Comparison of ENCODE assay signal across 8 cellular contexts in the genomic region with DNA sequence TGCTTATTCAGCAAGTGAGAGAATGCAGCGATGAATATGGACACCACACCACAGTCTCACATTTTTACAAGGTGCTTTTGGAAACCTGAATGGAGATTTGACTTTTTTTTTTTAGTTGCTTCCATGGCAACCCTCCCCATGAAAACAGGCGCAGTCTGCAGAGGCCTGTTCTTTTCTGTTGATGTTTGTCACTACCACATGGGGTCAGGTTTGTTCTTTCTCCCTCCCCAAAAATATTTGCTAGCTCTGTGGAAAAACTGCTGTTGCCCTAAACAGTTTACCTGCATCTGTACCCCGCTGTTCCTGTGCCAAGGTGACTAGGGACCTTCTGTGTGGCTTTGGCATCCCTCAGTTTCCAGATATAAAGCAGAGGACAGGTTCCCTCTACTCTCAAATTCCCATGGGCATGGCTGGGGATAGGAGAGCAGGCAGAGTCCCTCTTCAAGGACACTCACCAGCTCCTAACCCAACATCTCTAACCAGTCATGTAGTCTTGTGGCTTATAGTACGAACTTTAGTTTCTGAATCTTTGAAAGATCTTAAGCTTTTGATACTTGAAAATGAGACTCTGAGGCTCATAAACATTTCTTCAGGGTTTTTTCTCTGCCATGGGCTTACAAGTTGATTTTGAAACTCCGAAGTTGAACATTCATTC. TPM values are rescaled to one million over a fixed set of nuclear protein-coding genes. Genes with fewer than 3 reads are reported as not detected.
DNase-seq lines count a peak whose midpoint lies in the region; ATAC-seq and TF ChIP-seq lines count a peak whose summit lies in the region.

No MANE protein-coding gene starts in this region.

- H3K9me3 ChIP-seq in WERI-Rb-1 (ENCODE audit: severe bottlenecking): no peaks in the 10 kb centered on the region

- no peaks in the 10 kb centered on the region for H3K27me3 ChIP-seq in WERI-Rb-1 (ENCODE audit: insufficient read depth, low read depth, severe bottlenecking)

- peak; percentile 20 for DNase-seq in activated CD8-positive, alpha-beta memory T cell treated with anti-CD3 and anti-CD28 coated beads, Interleukin-2, amount 50 U/mL, for 4 hours
- no peak for DNase-seq in activated CD8-positive, alpha-beta memory T cell treated with anti-CD3 and anti-CD28 coated beads, Interleukin-2, amount 50 U/mL, for 48 hours
- DNase-seq in stimulated activated naive B cell treated with anti-CD40 and anti-IgM and Interleukin-4, amounts not matched to agents 10 μg/mL and 1 μg/mL and 100 μg/mL, for 72 hours: no peak
- DNase-seq in WERI-Rb-1: no peak
- DNase-seq in epidermal melanocyte (ENCODE audit: insufficient read length, low spot score): no peak
- DNase-seq in NCI-H526 treated with DMSO at 0.1 percent for 48 hours (lab: John Stamatoyannopoulos, UW): no peak

- H3K4me3 ChIP-seq in WERI-Rb-1 (ENCODE audit: low read depth, low read length): no peak overlapping the region

- H3K27ac Mint-ChIP-seq in brain: peak overlapping the region in 1 of 5 experiments; percentile 30
- no peak overlapping the region for H3K27ac Mint-ChIP-seq in stimulated activated naive B cell treated with anti-CD40 and anti-IgM and Interleukin-4, amounts not matched to agents 10 μg/mL and 1 μg/mL and 100 μg/mL, for 72 hours

- no peaks in the 10 kb centered on the region for H3K9me3 Mint-ChIP-seq in brain
- no peaks in the 10 kb centered on the region for H3K9me3 Mint-ChIP-seq in stimulated activated naive B cell treated with anti-CD40 and anti-IgM and Interleukin-4, amounts not matched to agents 10 μg/mL and 1 μg/mL and 100 μg/mL, for 72 hours

- no peaks in the 10 kb centered on the region for H3K36me3 ChIP-seq in WERI-Rb-1

- no peaks in the 10 kb centered on the region for H3K27me3 Mint-ChIP-seq in brain
- no peaks in the 10 kb centered on the region for H3K27me3 Mint-ChIP-seq in stimulated activated naive B cell treated with anti-CD40 and anti-IgM and Interleukin-4, amounts not matched to agents 10 μg/mL and 1 μg/mL and 100 μg/mL, for 72 hours

- no peak overlapping the region for H3K4me3 Mint-ChIP-seq in brain
- no peak overlapping the region for H3K4me3 Mint-ChIP-seq in stimulated activated naive B cell treated with anti-CD40 and anti-IgM and Interleukin-4, amounts not matched to agents 10 μg/mL and 1 μg/mL and 100 μg/mL, for 72 hours

- peaks cover 45% of the 10 kb centered on the region for H3K4me1 Mint-ChIP-seq in brain
- peaks cover 15 to 29% of the 10 kb centered on the region in 2 donors for H3K4me1 Mint-ChIP-seq in stimulated activated naive B cell treated with anti-CD40 and anti-IgM and Interleukin-4, amounts not matched to agents 10 μg/mL and 1 μg/mL and 100 μg/mL, for 72 hours

- ATAC-seq in HG03159 (IDR thresholded peaks at IDR 0.05; ENCODE audit: unreplicated experiment): peak; percentile 48
- peak; percentile 56 to 61 for ATAC-seq in stimulated activated naive B cell treated with anti-CD40 and anti-IgM and Interleukin-4, amounts not matched to agents 10 μg/mL and 1 μg/mL and 100 μg/mL, for 72 hours (replicated peaks)

- no peaks in the 10 kb centered on the region for H3K36me3 Mint-ChIP-seq in brain
- H3K36me3 Mint-ChIP-seq in stimulated activated naive B cell treated with anti-CD40 and anti-IgM and Interleukin-4, amounts not matched to agents 10 μg/mL and 1 μg/mL and 100 μg/mL, for 72 hours: no peaks in the 10 kb centered on the region

- TF ChIP-seq CTCF in brain (conservative IDR thresholded peaks at IDR 0.05) (peak; percentile 28 to 33), WERI-Rb-1 (IDR thresholded peaks at IDR 0.05; ENCODE audit: low read depth, low read length) (no peak)

- H3K27ac ChIP-seq in WERI-Rb-1: no peak overlapping the region

RNA-seq across cellular contexts. Expression of gene MAPRE2, which starts 14.7 kb away (rescaled TPM):
- polyA plus RNA-seq in brain (ENCODE audit: insufficient read depth, low read depth, low replicate concordance): 93.5 TPM
